Comparison of ENCODE assay signal across 8 cellular contexts in the genomic region with DNA sequence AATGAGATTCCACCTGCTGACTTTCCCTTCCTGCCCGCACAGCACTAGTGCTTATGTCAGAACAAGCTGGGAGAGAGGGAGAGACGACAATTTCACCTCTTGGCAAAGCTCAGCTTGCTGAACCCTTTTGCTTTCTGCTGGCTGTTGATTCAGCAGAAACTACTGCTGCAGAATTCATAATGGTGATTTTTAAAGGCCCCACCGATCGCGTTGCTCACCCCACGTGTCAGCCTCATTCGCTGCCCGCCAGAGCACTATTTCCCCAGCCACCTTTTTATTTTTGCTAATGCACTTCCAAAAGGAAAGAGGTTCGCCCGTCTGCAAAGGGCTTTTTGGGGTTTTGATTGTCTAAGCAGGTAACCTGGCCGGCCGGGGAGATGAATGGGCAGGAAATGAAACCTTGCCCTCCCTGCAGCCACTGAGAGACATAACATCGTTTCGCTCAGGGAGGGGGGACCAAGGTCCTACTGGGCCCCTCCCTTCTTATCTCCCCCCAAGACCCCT. TPM values are rescaled to one million over a fixed set of nuclear protein-coding genes. Genes with fewer than 3 reads are reported as not detected.
DNase-seq lines count a peak whose midpoint lies in the region; ATAC-seq lines count a peak whose summit lies in the region.

No MANE protein-coding gene starts in this region.

- intact Hi-C loops in activated CD4-positive, alpha-beta T cell treated with anti-CD3 and anti-CD28 coated beads for 36 hours (cut with DNase I, micrococcal nuclease): loop anchor here in 1 of 2 experiments (2.0 kb wide), 1 partner anchor 126 kb away; no protein-coding TSS in a partner anchor
- intact Hi-C loops in activated T-helper 1 cell treated with anti-CD3 and anti-CD28 coated beads, Interleukin-12 subunit alpha, Interleukin-12 subunit beta, Interleukin-2, Interleukin-4 antibody, amounts not matched to agents 30 ng/mL and 10 ng/mL and 1 ng/mL, durations not matched to agents 14 hours and 24 hours and 36 hours (cut with micrococcal nuclease): no loop called here

- peak overlapping the region; percentile 79 for H3K4me3 Mint-ChIP-seq in activated CD4-positive, alpha-beta T cell treated with anti-CD3 and anti-CD28 coated beads for 36 hours
- H3K4me3 Mint-ChIP-seq in activated T-helper 1 cell treated with anti-CD3 and anti-CD28 coated beads, Interleukin-12 subunit alpha, Interleukin-12 subunit beta, Interleukin-2, Interleukin-4 antibody, amounts not matched to agents 30 ng/mL and 10 ng/mL and 1 ng/mL, durations not matched to agents 14 hours and 24 hours and 36 hours: peak overlapping the region; percentile 72
- peak overlapping the region; percentile 96 to 98 (median 97) for H3K4me3 Mint-ChIP-seq in immature natural killer cell
- peak overlapping the region; percentile 81 for H3K4me3 Mint-ChIP-seq in stimulated activated effector memory CD8-positive, alpha-beta T cell treated with anti-CD3 and anti-CD28 coated beads, Interleukin-12 subunit alpha, Interleukin-12 subunit beta, amount 100 ng/mL, for 72 hours

- in situ Hi-C loops in KBM-7 (cut with MboI; ENCODE audit: low pct_unique_long_range_greater_than_20kb, low sequenced_read_pairs): no loop called here

- no peak for ATAC-seq in activated CD4-positive, alpha-beta T cell treated with anti-CD3 and anti-CD28 coated beads for 36 hours
- peak; percentile 5 for ATAC-seq in stimulated activated effector memory CD8-positive, alpha-beta T cell treated with anti-CD3 and anti-CD28 coated beads, Interleukin-12 subunit alpha, Interleukin-12 subunit beta, amount 100 ng/mL, for 72 hours
- no peak for ATAC-seq in GM19324 (IDR thresholded peaks at IDR 0.05; ENCODE audit: low FRiP score, unreplicated experiment)

- H3K36me3 Mint-ChIP-seq in activated CD4-positive, alpha-beta T cell treated with anti-CD3 and anti-CD28 coated beads for 36 hours (ENCODE audit: low read depth): no peaks in the 10 kb centered on the region
- H3K36me3 Mint-ChIP-seq in activated T-helper 1 cell treated with anti-CD3 and anti-CD28 coated beads, Interleukin-12 subunit alpha, Interleukin-12 subunit beta, Interleukin-2, Interleukin-4 antibody, amounts not matched to agents 30 ng/mL and 10 ng/mL and 1 ng/mL, durations not matched to agents 14 hours and 24 hours and 36 hours (ENCODE audit: low read depth): no peaks in the 10 kb centered on the region
- H3K36me3 Mint-ChIP-seq in immature natural killer cell: peaks cover 4 to 10% (median 7%) of the 10 kb centered on the region in 3 donors
- H3K36me3 Mint-ChIP-seq in stimulated activated effector memory CD8-positive, alpha-beta T cell treated with anti-CD3 and anti-CD28 coated beads, Interleukin-12 subunit alpha, Interleukin-12 subunit beta, amount 100 ng/mL, for 72 hours: no peaks in the 10 kb centered on the region

- H3K27me3 Mint-ChIP-seq in activated CD4-positive, alpha-beta T cell treated with anti-CD3 and anti-CD28 coated beads for 36 hours: peaks cover 34% of the 10 kb centered on the region
- peaks cover 32% of the 10 kb centered on the region for H3K27me3 Mint-ChIP-seq in activated T-helper 1 cell treated with anti-CD3 and anti-CD28 coated beads, Interleukin-12 subunit alpha, Interleukin-12 subunit beta, Interleukin-2, Interleukin-4 antibody, amounts not matched to agents 30 ng/mL and 10 ng/mL and 1 ng/mL, durations not matched to agents 14 hours and 24 hours and 36 hours (ENCODE audit: insufficient read depth)
- peaks cover 0 to 3% (median 2%) of the 10 kb centered on the region in 3 donors for H3K27me3 Mint-ChIP-seq in immature natural killer cell (ENCODE audit: low read depth in 3 of 3)

- H3K4me1 Mint-ChIP-seq in activated CD4-positive, alpha-beta T cell treated with anti-CD3 and anti-CD28 coated beads for 36 hours: peaks cover 8% of the 10 kb centered on the region
- peaks cover 15% of the 10 kb centered on the region for H3K4me1 Mint-ChIP-seq in activated T-helper 1 cell treated with anti-CD3 and anti-CD28 coated beads, Interleukin-12 subunit alpha, Interleukin-12 subunit beta, Interleukin-2, Interleukin-4 antibody, amounts not matched to agents 30 ng/mL and 10 ng/mL and 1 ng/mL, durations not matched to agents 14 hours and 24 hours and 36 hours (ENCODE audit: low read depth)
- H3K4me1 Mint-ChIP-seq in immature natural killer cell: peaks cover 46 to 57% of the 10 kb centered on the region in 2 donors
- peaks cover 24% of the 10 kb centered on the region for H3K4me1 Mint-ChIP-seq in stimulated activated effector memory CD8-positive, alpha-beta T cell treated with anti-CD3 and anti-CD28 coated beads, Interleukin-12 subunit alpha, Interleukin-12 subunit beta, amount 100 ng/mL, for 72 hours

- H3K9me3 Mint-ChIP-seq in activated CD4-positive, alpha-beta T cell treated with anti-CD3 and anti-CD28 coated beads for 36 hours (ENCODE audit: low read depth): no peaks in the 10 kb centered on the region
- no peaks in the 10 kb centered on the region for H3K9me3 Mint-ChIP-seq in activated T-helper 1 cell treated with anti-CD3 and anti-CD28 coated beads, Interleukin-12 subunit alpha, Interleukin-12 subunit beta, Interleukin-2, Interleukin-4 antibody, amounts not matched to agents 30 ng/mL and 10 ng/mL and 1 ng/mL, durations not matched to agents 14 hours and 24 hours and 36 hours
- H3K9me3 Mint-ChIP-seq in immature natural killer cell: no peaks in the 10 kb centered on the region
- no peaks in the 10 kb centered on the region for H3K9me3 Mint-ChIP-seq in stimulated activated effector memory CD8-positive, alpha-beta T cell treated with anti-CD3 and anti-CD28 coated beads, Interleukin-12 subunit alpha, Interleukin-12 subunit beta, amount 100 ng/mL, for 72 hours

- peak; percentile 10 for DNase-seq in activated CD4-positive, alpha-beta T cell treated with anti-CD3 and anti-CD28 coated beads for 36 hours
- DNase-seq in activated CD4-positive, alpha-beta T cell treated with anti-CD3 and anti-CD28 coated beads for 1 hour: no peak
- no peak for DNase-seq in activated T-helper 1 cell treated with anti-CD3 and anti-CD28 coated beads, Interleukin-12 subunit alpha, Interleukin-12 subunit beta, Interleukin-2, Interleukin-4 antibody, amounts not matched to agents 30 ng/mL and 10 ng/mL and 1 ng/mL, durations not matched to agents 14 hours and 24 hours and 36 hours (ENCODE audit: low spot score)
- DNase-seq in immature natural killer cell (peak; percentile 14 to 19 (median 19)), MV-4-11 (lab: John Stamatoyannopoulos, UW) (no peak), KBM-7 (no peak)
- DNase-seq in stimulated activated effector memory CD8-positive, alpha-beta T cell treated with anti-CD3 and anti-CD28 coated beads, Interleukin-12 subunit alpha, Interleukin-12 subunit beta, amount 100 ng/mL, for 72 hours (ENCODE audit: low spot score in 2 of 2): peak in 1 of 2 donors; percentile 67

- CTCF ChIA-PET in activated CD4-positive, alpha-beta T cell treated with anti-CD3 and anti-CD28 coated beads for 36 hours (lab: Charles Lee): interaction anchor here (1.1 to 1.3 kb wide), 3 partner anchors 24 to 218 kb away, joined by 3 to 5 read pairs (median 3); no protein-coding TSS in a partner anchor

- POLR2A ChIA-PET in activated CD4-positive, alpha-beta T cell treated with anti-CD3 and anti-CD28 coated beads for 36 hours (lab: Charles Lee): no interaction called here

- no peak overlapping the region for H3K27ac Mint-ChIP-seq in activated CD4-positive, alpha-beta T cell treated with anti-CD3 and anti-CD28 coated beads for 36 hours
- H3K27ac Mint-ChIP-seq in activated T-helper 1 cell treated with anti-CD3 and anti-CD28 coated beads, Interleukin-12 subunit alpha, Interleukin-12 subunit beta, Interleukin-2, Interleukin-4 antibody, amounts not matched to agents 30 ng/mL and 10 ng/mL and 1 ng/mL, durations not matched to agents 14 hours and 24 hours and 36 hours: no peak overlapping the region
- H3K27ac Mint-ChIP-seq in immature natural killer cell: peak overlapping the region; percentile 81 to 95 (median 87)
- H3K27ac Mint-ChIP-seq in stimulated activated effector memory CD8-positive, alpha-beta T cell treated with anti-CD3 and anti-CD28 coated beads, Interleukin-12 subunit alpha, Interleukin-12 subunit beta, amount 100 ng/mL, for 72 hours: no peak overlapping the region

RNA-seq across cellular contexts. Expression of a gene that starts 1.3 kb away (rescaled TPM):
- total RNA-seq in activated CD4-positive, alpha-beta T cell treated with anti-CD3 and anti-CD28 coated beads for 36 hours: under 1 TPM; 0.40 to 0.85 TPM
- total RNA-seq in activated T-helper 1 cell treated with anti-CD3 and anti-CD28 coated beads, Interleukin-12 subunit alpha, Interleukin-12 subunit beta, Interleukin-2, Interleukin-4 antibody, amounts not matched to agents 30 ng/mL and 10 ng/mL and 1 ng/mL, durations not matched to agents 14 hours and 24 hours and 36 hours: not detected in 2 replicates
- 10 to 100 TPM; 35.6 to 62.3 (median 41.0) TPM for polyA plus RNA-seq in immature natural killer cell

Comparison
In these comparisons a context has a peak if more than half of its experiments do, and no peak if none do; other contexts are left out.
1. DNase-seq: peak in activated CD4-positive, alpha-beta T cell treated with anti-CD3 and anti-CD28 coated beads for 36 hours (single experiment) and immature natural killer cell (3 of 3); none in activated CD4-positive, alpha-beta T cell treated with anti-CD3 and anti-CD28 coated beads for 1 hour (single experiment), activated T-helper 1 cell treated with anti-CD3 and anti-CD28 coated beads, Interleukin-12 subunit alpha, Interleukin-12 subunit beta, Interleukin-2, Interleukin-4 antibody, amounts not matched to agents 30 ng/mL and 10 ng/mL and 1 ng/mL, durations not matched to agents 14 hours and 24 hours and 36 hours (single experiment), MV-4-11 (single experiment) and KBM-7 (single experiment).
2. H3K27ac Mint-ChIP-seq: peak in immature natural killer cell (6 of 6); none in activated CD4-positive, alpha-beta T cell treated with anti-CD3 and anti-CD28 coated beads for 36 hours (single experiment), activated T-helper 1 cell treated with anti-CD3 and anti-CD28 coated beads, Interleukin-12 subunit alpha, Interleukin-12 subunit beta, Interleukin-2, Interleukin-4 antibody, amounts not matched to agents 30 ng/mL and 10 ng/mL and 1 ng/mL, durations not matched to agents 14 hours and 24 hours and 36 hours (single experiment) and stimulated activated effector memory CD8-positive, alpha-beta T cell treated with anti-CD3 and anti-CD28 coated beads, Interleukin-12 subunit alpha, Interleukin-12 subunit beta, amount 100 ng/mL, for 72 hours (single experiment).
3. Peak in every context shown above with its lines, with median percentiles within 50 percentile points of each other: H3K4me3 Mint-ChIP-seq.